Comparison of ENCODE assay signal across 1 cellular context in genomic region chr11:68840661-68841653, GRCh38.
A peak's percentile ranks its signal among the peaks of the same experiment; 100 is the strongest.
TF ChIP-seq lines count a peak whose summit lies in the region.

No MANE protein-coding gene starts in this region.

TF ChIP-seq in HepG2, 621 proteins besides CTCF, POLR2A, EP300 and RAD21 (continued from another document and continues in another):
- no peak for TF ChIP-seq ZNF781 (CRISPR knock-in tag; IDR thresholded peaks at IDR 0.05; ENCODE audit: borderline replicate concordance, not compliant biosample characterization)
- no peak for TF ChIP-seq ZBTB21 (CRISPR knock-in tag; IDR thresholded peaks at IDR 0.05)
- TF ChIP-seq ZNF569 (CRISPR knock-in tag; IDR thresholded peaks at IDR 0.05; ENCODE audit: borderline replicate concordance): no peak
- TF ChIP-seq FOSL1 (CRISPR knock-in tag; IDR thresholded peaks at IDR 0.05; ENCODE audit: borderline replicate concordance): no peak
- TF ChIP-seq AGO2 (optimal IDR thresholded peaks at IDR 0.05; ENCODE audit: low read depth, low read length): peak; percentile 63
- 0 out of 2 replicates have a peak, but pooled peaks have one; percentile 39 for TF ChIP-seq FOXA3 (CRISPR knock-in tag; IDR thresholded peaks at IDR 0.05)
- TF ChIP-seq, protein P1, sequence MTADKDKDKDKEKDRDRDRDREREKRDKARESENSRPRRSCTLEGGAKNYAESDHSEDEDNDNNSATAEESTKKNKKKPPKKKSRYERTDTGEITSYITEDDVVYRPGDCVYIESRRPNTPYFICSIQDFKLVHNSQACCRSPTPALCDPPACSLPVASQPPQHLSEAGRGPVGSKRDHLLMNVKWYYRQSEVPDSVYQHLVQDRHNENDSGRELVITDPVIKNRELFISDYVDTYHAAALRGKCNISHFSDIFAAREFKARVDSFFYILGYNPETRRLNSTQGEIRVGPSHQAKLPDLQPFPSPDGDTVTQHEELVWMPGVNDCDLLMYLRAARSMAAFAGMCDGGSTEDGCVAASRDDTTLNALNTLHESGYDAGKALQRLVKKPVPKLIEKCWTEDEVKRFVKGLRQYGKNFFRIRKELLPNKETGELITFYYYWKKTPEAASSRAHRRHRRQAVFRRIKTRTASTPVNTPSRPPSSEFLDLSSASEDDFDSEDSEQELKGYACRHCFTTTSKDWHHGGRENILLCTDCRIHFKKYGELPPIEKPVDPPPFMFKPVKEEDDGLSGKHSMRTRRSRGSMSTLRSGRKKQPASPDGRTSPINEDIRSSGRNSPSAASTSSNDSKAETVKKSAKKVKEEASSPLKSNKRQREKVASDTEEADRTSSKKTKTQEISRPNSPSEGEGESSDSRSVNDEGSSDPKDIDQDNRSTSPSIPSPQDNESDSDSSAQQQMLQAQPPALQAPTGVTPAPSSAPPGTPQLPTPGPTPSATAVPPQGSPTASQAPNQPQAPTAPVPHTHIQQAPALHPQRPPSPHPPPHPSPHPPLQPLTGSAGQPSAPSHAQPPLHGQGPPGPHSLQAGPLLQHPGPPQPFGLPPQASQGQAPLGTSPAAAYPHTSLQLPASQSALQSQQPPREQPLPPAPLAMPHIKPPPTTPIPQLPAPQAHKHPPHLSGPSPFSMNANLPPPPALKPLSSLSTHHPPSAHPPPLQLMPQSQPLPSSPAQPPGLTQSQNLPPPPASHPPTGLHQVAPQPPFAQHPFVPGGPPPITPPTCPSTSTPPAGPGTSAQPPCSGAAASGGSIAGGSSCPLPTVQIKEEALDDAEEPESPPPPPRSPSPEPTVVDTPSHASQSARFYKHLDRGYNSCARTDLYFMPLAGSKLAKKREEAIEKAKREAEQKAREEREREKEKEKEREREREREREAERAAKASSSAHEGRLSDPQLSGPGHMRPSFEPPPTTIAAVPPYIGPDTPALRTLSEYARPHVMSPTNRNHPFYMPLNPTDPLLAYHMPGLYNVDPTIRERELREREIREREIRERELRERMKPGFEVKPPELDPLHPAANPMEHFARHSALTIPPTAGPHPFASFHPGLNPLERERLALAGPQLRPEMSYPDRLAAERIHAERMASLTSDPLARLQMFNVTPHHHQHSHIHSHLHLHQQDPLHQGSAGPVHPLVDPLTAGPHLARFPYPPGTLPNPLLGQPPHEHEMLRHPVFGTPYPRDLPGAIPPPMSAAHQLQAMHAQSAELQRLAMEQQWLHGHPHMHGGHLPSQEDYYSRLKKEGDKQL (CRISPR knock-in tag; IDR thresholded peaks at IDR 0.05; ENCODE audit: low read depth): no peak
- no peak for TF ChIP-seq ZNF230 (CRISPR knock-in tag; IDR thresholded peaks at IDR 0.05)
- TF ChIP-seq, protein P2, sequence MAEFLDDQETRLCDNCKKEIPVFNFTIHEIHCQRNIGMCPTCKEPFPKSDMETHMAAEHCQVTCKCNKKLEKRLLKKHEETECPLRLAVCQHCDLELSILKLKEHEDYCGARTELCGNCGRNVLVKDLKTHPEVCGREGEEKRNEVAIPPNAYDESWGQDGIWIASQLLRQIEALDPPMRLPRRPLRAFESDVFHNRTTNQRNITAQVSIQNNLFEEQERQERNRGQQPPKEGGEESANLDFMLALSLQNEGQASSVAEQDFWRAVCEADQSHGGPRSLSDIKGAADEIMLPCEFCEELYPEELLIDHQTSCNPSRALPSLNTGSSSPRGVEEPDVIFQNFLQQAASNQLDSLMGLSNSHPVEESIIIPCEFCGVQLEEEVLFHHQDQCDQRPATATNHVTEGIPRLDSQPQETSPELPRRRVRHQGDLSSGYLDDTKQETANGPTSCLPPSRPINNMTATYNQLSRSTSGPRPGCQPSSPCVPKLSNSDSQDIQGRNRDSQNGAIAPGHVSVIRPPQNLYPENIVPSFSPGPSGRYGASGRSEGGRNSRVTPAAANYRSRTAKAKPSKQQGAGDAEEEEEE (CRISPR knock-in tag; IDR thresholded peaks at IDR 0.05; ENCODE audit: borderline replicate concordance): no peak
- TF ChIP-seq SALL2 (CRISPR knock-in tag; IDR thresholded peaks at IDR 0.05): no peak
- TF ChIP-seq YEATS2 (CRISPR knock-in tag; IDR thresholded peaks at IDR 0.05; ENCODE audit: borderline replicate concordance): no peak
- 0 out of 2 replicates have a peak, but pooled peaks have one; percentile 29 for TF ChIP-seq REXO4 (CRISPR knock-in tag; IDR thresholded peaks at IDR 0.05; ENCODE audit: borderline replicate concordance)
- no peak for TF ChIP-seq CREM (IDR thresholded peaks at IDR 0.05)
- TF ChIP-seq CREM (CRISPR knock-in tag; IDR thresholded peaks at IDR 0.05): no peak
- TF ChIP-seq RFX3 (CRISPR knock-in tag; IDR thresholded peaks at IDR 0.05): no peak
- peak; percentile 61; the same call in 1 of the 2 replicates for TF ChIP-seq ARID4A (CRISPR knock-in tag; IDR thresholded peaks at IDR 0.05; ENCODE audit: borderline replicate concordance)
- TF ChIP-seq, protein P3, sequence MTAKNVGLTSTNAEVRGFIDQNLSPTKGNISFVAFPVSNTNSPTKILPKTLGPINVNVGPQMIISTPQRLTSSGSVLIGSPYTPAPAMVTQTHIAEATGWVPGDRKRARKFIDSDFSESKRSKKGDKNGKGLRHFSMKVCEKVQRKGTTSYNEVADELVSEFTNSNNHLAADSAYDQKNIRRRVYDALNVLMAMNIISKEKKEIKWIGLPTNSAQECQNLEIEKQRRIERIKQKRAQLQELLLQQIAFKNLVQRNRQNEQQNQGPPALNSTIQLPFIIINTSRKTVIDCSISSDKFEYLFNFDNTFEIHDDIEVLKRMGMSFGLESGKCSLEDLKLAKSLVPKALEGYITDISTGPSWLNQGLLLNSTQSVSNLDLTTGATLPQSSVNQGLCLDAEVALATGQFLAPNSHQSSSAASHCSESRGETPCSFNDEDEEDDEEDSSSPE (CRISPR knock-in tag; IDR thresholded peaks at IDR 0.05): 0 out of 2 replicates have a peak, but pooled peaks have one; percentile 28
- no peak for TF ChIP-seq ZNF318 (CRISPR knock-in tag; IDR thresholded peaks at IDR 0.05)
- no peak for TF ChIP-seq MIER3 (CRISPR knock-in tag; IDR thresholded peaks at IDR 0.05; ENCODE audit: borderline replicate concordance)
- TF ChIP-seq NR2F6 (IDR thresholded peaks at IDR 0.05): no peak
- TF ChIP-seq NR2F6 (CRISPR knock-in tag; IDR thresholded peaks at IDR 0.05): peak; percentile 36; the same call in 1 of the 2 replicates
- TF ChIP-seq MLX (CRISPR knock-in tag; IDR thresholded peaks at IDR 0.05): 0 out of 2 replicates have a peak, but pooled peaks have one; percentile 15
- 0 out of 2 replicates have a peak, but pooled peaks have one; percentile 23 for TF ChIP-seq ZMAT3 (CRISPR knock-in tag; conservative IDR thresholded peaks at IDR 0.05)
- no peak for TF ChIP-seq SP4 (CRISPR knock-in tag; IDR thresholded peaks at IDR 0.05)
- no peak for TF ChIP-seq ZNF704 (CRISPR knock-in tag; IDR thresholded peaks at IDR 0.05; ENCODE audit: borderline replicate concordance)
- no peak for TF ChIP-seq ZNF605 (CRISPR knock-in tag; IDR thresholded peaks at IDR 0.05)
- no peak for TF ChIP-seq ZSCAN20 (CRISPR knock-in tag; IDR thresholded peaks at IDR 0.05; ENCODE audit: borderline replicate concordance)
- TF ChIP-seq SRSF4 (IDR thresholded peaks at IDR 0.05; ENCODE audit: low read depth, low read length, poor library complexity, severe bottlenecking): no peak
- TF ChIP-seq SP1 (IDR thresholded peaks at IDR 0.05): no peak
- TF ChIP-seq SP1 (CRISPR knock-in tag; IDR thresholded peaks at IDR 0.05): no peak
- TF ChIP-seq ZNF883 (CRISPR knock-in tag; IDR thresholded peaks at IDR 0.05; ENCODE audit: not compliant biosample characterization): no peak
- TF ChIP-seq ZNF776 (CRISPR knock-in tag; IDR thresholded peaks at IDR 0.05): no peak
- TF ChIP-seq PRPF4 (IDR thresholded peaks at IDR 0.05; ENCODE audit: low read depth, low read length, poor library complexity, severe bottlenecking): no peak
